ENCODE assay signal across 14 cellular contexts in genomic region chr14:100538566-100539318, GRCh38. TPM values are rescaled to one million over a fixed set of nuclear protein-coding genes. Genes with fewer than 3 reads are reported as not detected.
DNase-seq lines count a peak whose midpoint lies in the region; ATAC-seq and TF ChIP-seq lines count a peak whose summit lies in the region.
"Had no signal": no experiment of that assay in that cellular context is flagged by ENCODE, and none has a peak within 500 bp of the region (broad histone marks: within the 10 kb centered on the region; RNA-seq: fewer than 3 reads in every experiment).

No MANE protein-coding gene starts in this region.

- intact Hi-C loops in Right ventricle myocardium inferior (cut with DNase I) = no loop called here
- intact Hi-C loops in dorsolateral prefrontal cortex (cut with DNase I) = no loop called here
- intact Hi-C loops in mucosa of descending colon (cut with DNase I, micrococcal nuclease) = no loop called here
- intact Hi-C loops in transverse colon (cut with DNase I; ENCODE audit: low total_unique reads) = no loop called here

- no peak for ATAC-seq in Right ventricle myocardium inferior
- no peak for ATAC-seq in mucosa of descending colon

- no peak for TF ChIP-seq POLR2A in transverse colon (IDR thresholded peaks at IDR 0.05)

- TF ChIP-seq CTCF in right atrium auricular region (IDR thresholded peaks at IDR 0.05) = no peak
- TF ChIP-seq CTCF in dorsolateral prefrontal cortex (IDR thresholded peaks at IDR 0.05 in 54 of 56, conservative IDR thresholded peaks at IDR 0.05 in 2 of 56; ENCODE audit: low read depth in 1 of 56, partially characterized antibody in 56 of 56) = no peak
- TF ChIP-seq CTCF in mucosa of descending colon (IDR thresholded peaks at IDR 0.05) = no peak
- TF ChIP-seq CTCF in transverse colon (IDR thresholded peaks at IDR 0.05) = no peak
- no peak for TF ChIP-seq CTCF in GM10266 (IDR thresholded peaks at IDR 0.05; ENCODE audit: control insufficient read depth, insufficient read depth, low read depth, missing control alignments)

- H3K36me3 ChIP-seq in right atrium auricular region (no peaks in the 10 kb centered on the region), mucosa of descending colon (ENCODE audit: low read depth) (no peaks in the 10 kb centered on the region), transverse colon (no peaks in the 10 kb centered on the region)
- H3K36me3 ChIP-seq: colonic mucosa had no signal

- in situ Hi-C loops in transverse colon (cut with MboI; ENCODE audit: low pct_ligation_motif_present in 1 of 4, low pct_unique_long_range_greater_than_20kb in 1 of 4, low sequenced_read_pairs in 3 of 4) = no loop called here

- H3K9me3 ChIP-seq in right atrium auricular region (no peaks in the 10 kb centered on the region), mucosa of descending colon (no peaks in the 10 kb centered on the region), transverse colon (no peaks in the 10 kb centered on the region)
- H3K9me3 ChIP-seq: colonic mucosa had no signal

- H3K27ac ChIP-seq in right atrium auricular region (no peak overlapping the region), dorsolateral prefrontal cortex (peak overlapping the region in 41 of 59 donors; percentile 41 to 89 (median 81)), transverse colon (no peak overlapping the region)
- H3K27ac ChIP-seq: colonic mucosa had no signal

- no peaks in the 10 kb centered on the region for H3K27me3 ChIP-seq in right atrium auricular region
- H3K27me3 ChIP-seq in dorsolateral prefrontal cortex = no peaks in the 10 kb centered on the region
- no peaks in the 10 kb centered on the region for H3K27me3 ChIP-seq in transverse colon
- H3K27me3 ChIP-seq: colonic mucosa had no signal

- WGBS in transverse colon (ENCODE audit: low coverage in 1 of 2), 2 donors = 97% methylated on average over 74 of the region's 75 CpGs; no CpG with 5 or more reads in 1 of the 2 donors

- H3K4me3 ChIP-seq in right atrium auricular region (no peak overlapping the region), dorsolateral prefrontal cortex (peak overlapping the region in 17 of 59 donors; percentile 27 to 61 (median 50)), mucosa of descending colon (no peak overlapping the region), transverse colon (no peak overlapping the region)
- H3K4me3 ChIP-seq: colonic mucosa had no signal

- peaks cover 0 to 6% of the 10 kb centered on the region in 2 donors for H3K4me1 ChIP-seq in right atrium auricular region
- H3K4me1 ChIP-seq in mucosa of descending colon (ENCODE audit: low read depth) = no peaks in the 10 kb centered on the region
- peaks cover 0 to 5% (median 2%) of the 10 kb centered on the region in 4 donors for H3K4me1 ChIP-seq in transverse colon

- DNase-seq in Right ventricle myocardium inferior (ENCODE audit: missing footprints) (peak; percentile 74), right atrium auricular region (ENCODE audit: low spot score) (no peak), dorsolateral prefrontal cortex (peak in 5 of 10 donors; percentile 2 to 44 (median 42)), mucosa of descending colon (peak; percentile 1 to 42 (median 25)), transverse colon (peak; percentile 4), GM10266 (ENCODE audit: extremely low spot score) (no peak), NK-92 (lab: John Stamatoyannopoulos, UW; ENCODE audit: unreplicated experiment) (no peak)
- DNase-seq in stimulated activated CD8-positive, alpha-beta memory T cell treated with anti-CD3 and anti-CD28 coated beads, Interleukin-4, amount 100 ng/mL, for 48 hours = no peak
- DNase-seq: activated CD4-positive, alpha-beta T cell treated with anti-CD3 and anti-CD28 coated beads for 4 hours; activated gamma-delta T cell treated with Interleukin-2 at 50 U/mL for 16 hours; DND-41; foreskin fibroblast; NCI-H1436 treated with DMSO at 0.1 percent for 48 hours had no signal

- no peak for TF ChIP-seq EP300 in transverse colon (IDR thresholded peaks at IDR 0.05; ENCODE audit: low read depth)

RNA-seq across cellular contexts. Expression of gene BEGAIN, which starts 48.5 kb away (rescaled TPM):
- 0.68 TPM for total RNA-seq in Right ventricle myocardium inferior
- 1 to 10 TPM in 1 of 2 donors, under 1 TPM in 1; 0.93 to 5.7 TPM for total RNA-seq in right atrium auricular region
- total RNA-seq in dorsolateral prefrontal cortex = 10 to 100 TPM; 12.3 to 70.3 (median 39.4) TPM
- total RNA-seq in mucosa of descending colon = 1 to 10 TPM in 2 of 3 donors, under 1 TPM in 1; 0.75 to 2.5 (median 1.1) TPM
- 1 to 10 TPM in 1 of 4 donors, under 1 TPM in 2, not detected in 1; 0.27 to 2.5 (median 0.37) TPM for total RNA-seq in transverse colon

Comparison
In these comparisons a context has a peak if more than half of its experiments do, and no peak if none do; other contexts are left out.
1. DNase-seq: peak in Right ventricle myocardium inferior (single experiment), mucosa of descending colon (3 of 3) and transverse colon (single experiment); none in right atrium auricular region (single experiment), GM10266 (single experiment), stimulated activated CD8-positive, alpha-beta memory T cell treated with anti-CD3 and anti-CD28 coated beads, Interleukin-4, amount 100 ng/mL, for 48 hours (single experiment) and NK-92 (single experiment).
2. H3K27ac ChIP-seq: peak in dorsolateral prefrontal cortex (41 of 59); none in right atrium auricular region (0 of 2) and transverse colon (0 of 4).